Comparison of ENCODE assay signal across 20 cellular contexts in genomic region chr20:32686530-32687179, GRCh38. TPM values are rescaled to one million over a fixed set of nuclear protein-coding genes. Genes with fewer than 3 reads are reported as not detected.
"Had no signal": no experiment of that assay in that cellular context is flagged by ENCODE, and none has a peak within 500 bp of the region (broad histone marks: within the 10 kb centered on the region; RNA-seq: fewer than 3 reads in every experiment).

No MANE protein-coding gene starts in this region.

- H3K27me3 Mint-ChIP-seq: progenitor cell of endocrine pancreas had no signal

- H3K9me3 ChIP-seq: gastrocnemius medialis, heart right ventricle, pancreas, stomach, thoracic aorta, transverse colon had no signal

- H3K27ac Mint-ChIP-seq: natural killer cell had no signal

- DNase-seq: cortex of kidney; effector CD8-positive, alpha-beta T cell; gastrocnemius medialis; heart right ventricle; mammary epithelial cell; natural killer cell; nucleus accumbens; pancreas; stimulated activated CD4-positive, alpha-beta T cell treated with anti-CD3 and anti-CD28 coated beads, Interleukin-2, amount 100 ng/mL, for 24 hours; stimulated activated CD4-positive, alpha-beta T cell treated with anti-CD3 and anti-CD28 coated beads, Interleukin-4, amount 100 ng/mL, for 4 hours; stimulated activated naive CD4-positive, alpha-beta T cell; stomach; substantia nigra; transverse colon had no signal

- H3K36me3 ChIP-seq: gastrocnemius medialis, pancreas, thoracic aorta, transverse colon had no signal

- H3K4me3 ChIP-seq: dorsolateral prefrontal cortex, gastrocnemius medialis, heart right ventricle, pancreas, stomach, thoracic aorta, transverse colon had no signal

- H3K27ac ChIP-seq: gastrocnemius medialis, thoracic aorta, transverse colon had no signal

- ATAC-seq: gastrocnemius medialis, natural killer cell had no signal

- H3K27me3 ChIP-seq: dorsolateral prefrontal cortex, gastrocnemius medialis, heart right ventricle, pancreas, stomach, transverse colon had no signal

- H3K36me3 Mint-ChIP-seq: natural killer cell had no signal

- H3K4me3 Mint-ChIP-seq: natural killer cell, neural crest cell had no signal

- H3K9me3 Mint-ChIP-seq: natural killer cell, neural crest cell had no signal

- H3K4me1 ChIP-seq: gastrocnemius medialis, pancreas had no signal

RNA-seq across cellular contexts. Expression of gene C20orf203, which starts 12.9 kb away (rescaled TPM):
- total RNA-seq: gastrocnemius medialis, left lobe of liver, mammary epithelial cell, mucosa of gallbladder had no signal
- polyA plus RNA-seq: mammary epithelial cell had no signal
